9 cellular contexts compared by ENCODE assay signal in the genomic region with DNA sequence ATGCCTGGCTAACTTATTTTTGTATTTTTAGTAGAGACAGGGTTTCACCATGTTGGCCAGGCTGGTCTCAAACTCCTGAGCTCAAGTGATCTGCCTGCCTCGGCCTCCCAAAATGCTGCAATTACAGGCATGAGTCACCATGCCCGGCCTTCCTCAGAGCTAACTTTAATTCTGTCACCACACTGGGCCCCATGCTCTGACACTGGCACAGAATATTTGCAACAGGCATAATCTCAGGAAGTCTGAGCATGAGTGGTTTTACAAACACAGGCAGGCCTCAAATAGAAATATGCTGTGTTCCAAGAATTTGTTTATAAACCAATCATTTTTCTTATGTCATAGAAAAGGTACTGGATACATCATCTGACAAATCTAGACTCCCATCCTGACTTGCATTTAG. TPM values are rescaled to one million over a fixed set of nuclear protein-coding genes. Genes with fewer than 3 reads are reported as not detected.
A peak's percentile ranks its signal among the peaks of the same experiment; 100 is the strongest.
DNase-seq lines count a peak whose midpoint lies in the region; ATAC-seq and TF ChIP-seq lines count a peak whose summit lies in the region.
"Had no signal": no experiment of that assay in that cellular context is flagged by ENCODE, and none has a peak within 500 bp of the region (broad histone marks: within the 10 kb centered on the region; RNA-seq: fewer than 3 reads in every experiment).

No MANE protein-coding gene starts in this region.

- intact Hi-C loops in prostate gland (cut with DNase I), result no loop called here

- no peak overlapping the region; the same call in 1 of the 2 replicates for H3K9ac ChIP-seq in GM23248

- in situ Hi-C loops in GM23248 (cut with MboI) (no loop called here), brain microvascular endothelial cell (cut with HindIII; ENCODE audit: low pct_ligation_motif_present, low sequenced_read_pairs) (no loop called here)

- H3K4me3 ChIP-seq in GM23248, result no peak overlapping the region
- no peak overlapping the region for H3K4me3 ChIP-seq in brain microvascular endothelial cell (ENCODE audit: low read depth, low read length)
- no peak overlapping the region for H3K4me3 ChIP-seq in prostate gland
- H3K4me3 ChIP-seq: skin epidermis had no signal

- peak overlapping the region; percentile 56 for H3K27ac ChIP-seq in GM23248
- peak overlapping the region; percentile 27 for H3K27ac ChIP-seq in brain microvascular endothelial cell
- no peak overlapping the region for H3K27ac ChIP-seq in prostate gland

- ATAC-seq in GM18873 (IDR thresholded peaks at IDR 0.05; ENCODE audit: low FRiP score, unreplicated experiment) (no peak), GM19324 (IDR thresholded peaks at IDR 0.05; ENCODE audit: low FRiP score, unreplicated experiment) (no peak)

- TF ChIP-seq CTCF in brain microvascular endothelial cell (IDR thresholded peaks at IDR 0.05; ENCODE audit: low read depth, low read length, missing control alignments), result no peak
- no peak for TF ChIP-seq CTCF in prostate gland (IDR thresholded peaks at IDR 0.05)

- peaks cover 15% of the 10 kb centered on the region; the same call in 1 of the 2 replicates for H3F3A ChIP-seq in GM23248 (ENCODE audit: insufficient read depth)

- H3K4me1 ChIP-seq in GM23248 (ENCODE audit: insufficient read depth) (peaks cover 20% of the 10 kb centered on the region), prostate gland (replicated peaks) (no peaks in the 10 kb centered on the region)

- no peak for TF ChIP-seq POLR2A in prostate gland (IDR thresholded peaks at IDR 0.05)

- H3K27me3 ChIP-seq in GM23248 (replicated peaks; ENCODE audit: insufficient read depth) (no peaks in the 10 kb centered on the region), brain microvascular endothelial cell (replicated peaks) (no peaks in the 10 kb centered on the region), prostate gland (replicated peaks; ENCODE audit: insufficient read depth) (no peaks in the 10 kb centered on the region)

- no peaks in the 10 kb centered on the region for H3K9me2 ChIP-seq in GM23248 (ENCODE audit: insufficient read depth)

- WGBS in GM23248 (ENCODE audit: low coverage in 1 of 2, low lambda C conversion rate in 2 of 2, missing lambda C conversion rate in 2 of 2), 2 experiments, result 7 to 10% methylated on average over 2 of the region's 2 CpGs
- WGBS in prostate gland, result 45% methylated on average over 2 of the region's 2 CpGs

- H4K20me1 ChIP-seq in GM23248 (ENCODE audit: insufficient read depth), result no peaks in the 10 kb centered on the region

- H3K79me2 ChIP-seq in GM23248 (ENCODE audit: insufficient read depth), result no peaks in the 10 kb centered on the region

- DNase-seq in GM23248 (peak; percentile 63), RPMI7951 (ENCODE audit: low read depth) (peak; percentile 65), brain microvascular endothelial cell (no peak), prostate gland (ENCODE audit: low spot score) (no peak)
- peak; percentile 27 for DNase-seq in stimulated activated CD4-positive, alpha-beta T cell treated with anti-CD3 and anti-CD28 coated beads, Interleukin-4, amount 100 ng/mL, for 24 hours

- no peak overlapping the region for H3K4me2 ChIP-seq in GM23248 (ENCODE audit: unreplicated experiment)

- H3K36me3 ChIP-seq in GM23248 (ENCODE audit: low read depth), result no peaks in the 10 kb centered on the region
- H3K36me3 ChIP-seq in brain microvascular endothelial cell (replicated peaks), result no peaks in the 10 kb centered on the region
- no peaks in the 10 kb centered on the region for H3K36me3 ChIP-seq in prostate gland

- H3K9me3 ChIP-seq in GM23248 (ENCODE audit: low read depth), result no peaks in the 10 kb centered on the region
- H3K9me3 ChIP-seq in prostate gland, result no peaks in the 10 kb centered on the region

- H2AFZ ChIP-seq in GM23248, result no peak overlapping the region

RNA-seq across cellular contexts. Expression of gene FAM9C, which starts 32.7 kb away (rescaled TPM):
- total RNA-seq in GM23248 (2014; rRNA removed; shearing (Covaris generic)), result not detected in 2 replicates
- polyA plus RNA-seq in GM23248 (2016; fragmentation: Nextera tagmentation; extraction: Ambion mirVana), result not detected in 2 replicates
- under 0.01 TPM in 1 of 2 replicates, not detected in the other for total RNA-seq in RPMI7951 (2014; rRNA removed; shearing (Covaris generic))
- total RNA-seq in prostate gland, result 1 to 10 TPM in 1 of 2 donors, not detected in 1; 6.5 TPM
- total RNA-seq: bronchial epithelial cell had no signal

Comparison
In these comparisons a context has a peak if more than half of its experiments do, and no peak if none do; other contexts are left out.
1. DNase-seq: peak in GM23248 (single experiment), RPMI7951 (single experiment) and stimulated activated CD4-positive, alpha-beta T cell treated with anti-CD3 and anti-CD28 coated beads, Interleukin-4, amount 100 ng/mL, for 24 hours (single experiment); none in brain microvascular endothelial cell (single experiment) and prostate gland (single experiment).
2. H3K27ac ChIP-seq: peak in GM23248 (single experiment) and brain microvascular endothelial cell (single experiment); none in prostate gland (0 of 2).